10 cellular contexts compared by ENCODE assay signal in genomic region chr1:228404107-228404720, GRCh38. TPM values are rescaled to one million over a fixed set of nuclear protein-coding genes. Genes with fewer than 3 reads are reported as not detected.
DNase-seq lines count a peak whose midpoint lies in the region; ATAC-seq, FAIRE-seq and TF ChIP-seq lines count a peak whose summit lies in the region.
"Had no signal": no experiment of that assay in that cellular context is flagged by ENCODE, and none has a peak within 500 bp of the region (broad histone marks: within the 10 kb centered on the region; RNA-seq: fewer than 3 reads in every experiment).

No MANE protein-coding gene starts in this region.

- peak overlapping the region; percentile 93 for H3K4me2 ChIP-seq in KMS-11
- peak overlapping the region; percentile 98 for H3K4me2 ChIP-seq in astrocyte (ENCODE audit: low read length)

- H3K27me3 ChIP-seq in CD8-positive, alpha-beta T cell (ENCODE audit: insufficient read depth, low read length): no peaks in the 10 kb centered on the region
- H3K27me3 ChIP-seq in KMS-11 (ENCODE audit: insufficient read depth, low read depth) (no peaks in the 10 kb centered on the region), astrocyte (ENCODE audit: insufficient read depth, low read length) (no peaks in the 10 kb centered on the region)

- no peak for TF ChIP-seq CTCF in CD8-positive, alpha-beta T cell (IDR thresholded peaks at IDR 0.05)
- TF ChIP-seq CTCF in KMS-11 (conservative IDR thresholded peaks at IDR 0.05; ENCODE audit: low read depth, low read length) (no peak), astrocyte (IDR thresholded peaks at IDR 0.05; ENCODE audit: insufficient read depth, low read depth, low read length) (no peak)

- peaks cover 49% of the 10 kb centered on the region for H3K36me3 Mint-ChIP-seq in CD8-positive, alpha-beta T cell
- H3K36me3 Mint-ChIP-seq in astrocyte (ENCODE audit: low read depth, unreplicated experiment): peaks cover 7% of the 10 kb centered on the region
- H3K36me3 Mint-ChIP-seq in naive thymus-derived CD8-positive, alpha-beta T cell: peaks cover 0 to 30% (median 0%) of the 10 kb centered on the region in 3 donors

- no peaks in the 10 kb centered on the region for H3K27me3 Mint-ChIP-seq in CD8-positive, alpha-beta T cell (ENCODE audit: low read depth)
- H3K27me3 Mint-ChIP-seq in astrocyte (ENCODE audit: low read depth, unreplicated experiment): no peaks in the 10 kb centered on the region
- no peaks in the 10 kb centered on the region for H3K27me3 Mint-ChIP-seq in naive thymus-derived CD8-positive, alpha-beta T cell

- intact Hi-C loops in CD8-positive, alpha-beta T cell (cut with DNase I, micrococcal nuclease): loop anchor here (10.0 kb wide), 2 partner anchors 299 to 1661 kb away; partner anchors contain the start of genes C1orf35 (in 2 of the 2), MRPL55 (in 2 of the 2) and GALNT2 (in 1 of the 2)

- H3K9ac ChIP-seq in KMS-11 (no peak overlapping the region), astrocyte (ENCODE audit: low read length) (peak overlapping the region; percentile 36)

- DNase-seq in CD8-positive, alpha-beta T cell: no peak
- no peak for DNase-seq in astrocyte (ENCODE audit: low read depth)
- DNase-seq in naive thymus-derived CD8-positive, alpha-beta T cell: no peak
- DNase-seq in NCI-H2227 treated with DMSO at 0.1 percent for 48 hours (lab: John Stamatoyannopoulos, UW): no peak
- DNase-seq: caudate nucleus, NCI-H510A treated with DMSO at 0.1 percent for 48 hours had no signal

- no peak for FAIRE-seq in astrocyte (lab: Jason Lieb, UNC)

- H3K36me3 ChIP-seq in CD8-positive, alpha-beta T cell (ENCODE audit: insufficient read depth, low read length): peaks cover 6% of the 10 kb centered on the region
- H3K36me3 ChIP-seq in KMS-11 (ENCODE audit: insufficient read depth) (no peaks in the 10 kb centered on the region; the same call in 1 of the 2 replicates), astrocyte (ENCODE audit: insufficient read depth, low read length) (peaks cover 5% of the 10 kb centered on the region)

- no peaks in the 10 kb centered on the region for H3K9me3 ChIP-seq in CD8-positive, alpha-beta T cell (ENCODE audit: low read length)
- no peaks in the 10 kb centered on the region for H3K9me3 ChIP-seq in astrocyte (ENCODE audit: insufficient read depth, low read depth, low read length)

- H3K79me2 ChIP-seq in KMS-11 (ENCODE audit: insufficient read depth, low read depth): peaks cover 41% of the 10 kb centered on the region
- H3K79me2 ChIP-seq in astrocyte (ENCODE audit: insufficient read depth, low read length): peaks cover 77% of the 10 kb centered on the region

- peaks cover 42% of the 10 kb centered on the region for H3K4me1 ChIP-seq in CD8-positive, alpha-beta T cell (ENCODE audit: insufficient read depth, low read length)
- H3K4me1 ChIP-seq in KMS-11 (ENCODE audit: low read depth, poor library complexity, severe bottlenecking) (peaks cover 23% of the 10 kb centered on the region), astrocyte (ENCODE audit: insufficient read depth, low read length) (peaks cover 24% of the 10 kb centered on the region)

- H3K27ac ChIP-seq in CD8-positive, alpha-beta T cell (ENCODE audit: low read depth, low read length): no peak overlapping the region
- H3K27ac ChIP-seq in KMS-11 (no peak overlapping the region), astrocyte (ENCODE audit: low read depth, low read length) (no peak overlapping the region)

- H3K27ac Mint-ChIP-seq in CD8-positive, alpha-beta T cell: peak overlapping the region; percentile 45
- H3K27ac Mint-ChIP-seq in astrocyte (ENCODE audit: unreplicated experiment): no peak overlapping the region
- H3K27ac Mint-ChIP-seq in naive thymus-derived CD8-positive, alpha-beta T cell: peak overlapping the region; percentile 33 to 92 (median 75)

- peak overlapping the region; percentile 91 for H3K4me3 Mint-ChIP-seq in CD8-positive, alpha-beta T cell
- H3K4me3 Mint-ChIP-seq in astrocyte (ENCODE audit: unreplicated experiment): peak overlapping the region; percentile 98
- H3K4me3 Mint-ChIP-seq in naive thymus-derived CD8-positive, alpha-beta T cell: peak overlapping the region; percentile 84 to 96 (median 92)

- no peak for ATAC-seq in CD8-positive, alpha-beta T cell
- ATAC-seq in naive thymus-derived CD8-positive, alpha-beta T cell: no peak
- no peak for ATAC-seq in GM21447 (IDR thresholded peaks at IDR 0.05; ENCODE audit: unreplicated experiment)
- no peak for ATAC-seq in GM18873 (IDR thresholded peaks at IDR 0.05; ENCODE audit: low FRiP score, unreplicated experiment)
- no peak for ATAC-seq in GM21360 (IDR thresholded peaks at IDR 0.05; ENCODE audit: unreplicated experiment)

- H2AFZ ChIP-seq in KMS-11 (ENCODE audit: low read depth) (no peak overlapping the region), astrocyte (ENCODE audit: low read depth, low read length) (no peak overlapping the region)

- POLR2A ChIA-PET in CD8-positive, alpha-beta T cell (lab: Charles Lee): interaction anchor here (1.4 to 3.2 kb wide), 2 partner anchors 83 to 239 kb away, joined by 4 to 17 read pairs; partner anchors contain the start of gene RNF187
- POLR2A ChIA-PET in naive thymus-derived CD8-positive, alpha-beta T cell (lab: Charles Lee): interaction anchor here (1.2 to 3.4 kb wide), 2 partner anchors 11 to 83 kb away, joined by 5 to 18 read pairs; partner anchors contain the start of gene RNF187

- H3K9me3 Mint-ChIP-seq in CD8-positive, alpha-beta T cell: no peaks in the 10 kb centered on the region
- no peaks in the 10 kb centered on the region for H3K9me3 Mint-ChIP-seq in astrocyte (ENCODE audit: unreplicated experiment)
- no peaks in the 10 kb centered on the region for H3K9me3 Mint-ChIP-seq in naive thymus-derived CD8-positive, alpha-beta T cell

- peaks cover 58% of the 10 kb centered on the region for H3K4me1 Mint-ChIP-seq in CD8-positive, alpha-beta T cell (ENCODE audit: low read depth)
- H3K4me1 Mint-ChIP-seq in astrocyte (ENCODE audit: low read depth, unreplicated experiment): peaks cover 7% of the 10 kb centered on the region
- peaks cover 42 to 80% (median 66%) of the 10 kb centered on the region in 4 donors for H3K4me1 Mint-ChIP-seq in naive thymus-derived CD8-positive, alpha-beta T cell

- H3K4me3 ChIP-seq in CD8-positive, alpha-beta T cell (ENCODE audit: low read depth, low read length): no peak overlapping the region
- H3K4me3 ChIP-seq in KMS-11 (IDR thresholded peaks at IDR 0.05; ENCODE audit: insufficient read depth, low read depth, low read length): no peak overlapping the region
- no peak overlapping the region for H3K4me3 ChIP-seq in astrocyte (ENCODE audit: insufficient read depth, low read depth, low read length)

- CTCF ChIA-PET in CD8-positive, alpha-beta T cell (lab: Charles Lee): interaction anchor here (2.2 kb wide), 1 partner anchor 96 kb away, joined by 8 read pairs; no protein-coding TSS in a partner anchor

- H4K20me1 ChIP-seq in KMS-11 (ENCODE audit: insufficient read depth) (peaks cover 3% of the 10 kb centered on the region), astrocyte (ENCODE audit: insufficient read depth, low read length) (peaks cover 74% of the 10 kb centered on the region)

RNA-seq across cellular contexts. Expression of gene TRIM11, which starts 2.4 kb away (rescaled TPM):
- 10 to 100 TPM; 36.6 to 40.3 TPM for total RNA-seq in CD8-positive, alpha-beta T cell
- 25.7 and 32.2 TPM in 2 replicates for total RNA-seq in astrocyte
- 10 to 100 TPM; 50.0 to 54.8 TPM for total RNA-seq in naive thymus-derived CD8-positive, alpha-beta T cell
- 10 to 100 TPM in 2 of 3 donors, 1 to 10 TPM in 1; 9.2 to 17.9 (median 13.6) TPM for polyA plus RNA-seq in naive thymus-derived CD8-positive, alpha-beta T cell

RNA-seq across cellular contexts. Expression of gene TRIM17, which starts 12.4 kb away (rescaled TPM):
- total RNA-seq in CD8-positive, alpha-beta T cell: 1 to 10 TPM; 1.1 to 1.4 TPM
- total RNA-seq in astrocyte: 0.82 and 1.5 TPM in 2 replicates
- total RNA-seq in naive thymus-derived CD8-positive, alpha-beta T cell: 1 to 10 TPM; 1.7 to 3.1 TPM
- under 1 TPM; 0.39 to 0.62 (median 0.58) TPM for polyA plus RNA-seq in naive thymus-derived CD8-positive, alpha-beta T cell
